In the genomic region with DNA sequence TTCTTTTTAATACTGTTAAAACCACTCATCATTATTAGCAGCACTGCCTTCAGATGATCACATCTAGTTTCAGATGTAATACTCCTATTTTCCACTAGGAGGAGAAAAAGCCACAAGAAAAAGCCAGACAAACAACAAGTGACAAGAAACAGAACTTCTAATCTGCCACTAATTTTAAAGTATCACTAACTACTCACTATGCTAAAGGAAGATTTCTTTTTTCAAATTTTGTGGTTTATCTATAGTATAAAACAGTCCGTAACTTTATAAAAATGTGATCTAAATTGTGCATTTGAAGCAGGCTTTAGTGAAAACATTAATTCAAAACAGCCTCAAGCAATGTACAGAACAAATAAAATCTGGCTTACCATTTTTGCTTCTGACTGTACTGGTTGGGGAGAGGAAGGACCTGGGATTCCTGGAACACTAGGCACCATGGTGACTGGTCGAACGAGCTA, we compare ENCODE assay signal across 8 cellular contexts. TPM values are rescaled to one million over a fixed set of nuclear protein-coding genes. Genes with fewer than 3 reads are reported as not detected.
DNase-seq lines count a peak whose midpoint lies in the region; ATAC-seq, FAIRE-seq and TF ChIP-seq lines count a peak whose summit lies in the region.

No MANE protein-coding gene starts in this region.

- no peak overlapping the region for H3K18ac ChIP-seq in mesendoderm (ENCODE audit: low read length)

- H3K79me1 ChIP-seq in mesendoderm (ENCODE audit: low read length): no peaks in the 10 kb centered on the region

- peaks cover 19% of the 10 kb centered on the region for H3K36me3 Mint-ChIP-seq in activated naive CD4-positive, alpha-beta T cell treated with anti-CD3 and anti-CD28 coated beads for 36 hours (ENCODE audit: low read depth)

- no peak overlapping the region for H2AK5ac ChIP-seq in mesendoderm (ENCODE audit: low read length)

- H3K9me3 ChIP-seq in A549 (no peaks in the 10 kb centered on the region), Panc1 (ENCODE audit: control insufficient read depth, insufficient read depth, low read depth, low read length) (no peaks in the 10 kb centered on the region)

- in situ Hi-C loops in Panc1 (cut with HindIII; ENCODE audit: low pct_unique_long_range_greater_than_20kb, low sequenced_read_pairs): no loop called here

- H3K23ac ChIP-seq in mesendoderm (ENCODE audit: low read length): no peak overlapping the region

- H3K27ac ChIP-seq in A549 (no peak overlapping the region), Panc1 (ENCODE audit: low read length) (no peak overlapping the region), mesendoderm (ENCODE audit: low read depth, low read length) (no peak overlapping the region)

- H3K4me1 ChIP-seq in A549 (peaks cover 4% of the 10 kb centered on the region; the same call in 1 of the 3 replicates), Panc1 (ENCODE audit: control insufficient read depth, insufficient read depth, low read length) (no peaks in the 10 kb centered on the region; the same call in 1 of the 2 replicates), mesendoderm (ENCODE audit: control insufficient read depth, low read depth, low read length) (no peaks in the 10 kb centered on the region)

- H3K9ac ChIP-seq in mesendoderm (ENCODE audit: low read length): no peak overlapping the region

- H3K36me3 ChIP-seq in Panc1 (ENCODE audit: control insufficient read depth, insufficient read depth, low read length): peaks cover 38% of the 10 kb centered on the region
- no peaks in the 10 kb centered on the region for H3K36me3 ChIP-seq in mesendoderm (ENCODE audit: control insufficient read depth, insufficient read depth, low read length)

- no peak overlapping the region for H4K8ac ChIP-seq in mesendoderm (ENCODE audit: low read depth, low read length)

- H3K27me3 ChIP-seq in Panc1 (ENCODE audit: control insufficient read depth, insufficient read depth, low read length): no peaks in the 10 kb centered on the region
- no peaks in the 10 kb centered on the region for H3K27me3 ChIP-seq in mesendoderm (ENCODE audit: insufficient read depth, low read length, poor library complexity)

- POLR2A ChIA-PET in A549 (lab: Yijun Ruan, JAX) (no interaction called here), Panc1 (lab: Charles Lee) (no interaction called here)

- no peak overlapping the region for H3K4me3 ChIP-seq in A549
- no peak overlapping the region for H3K4me3 ChIP-seq in Panc1 (ENCODE audit: low read depth in 2 of 2, low read length in 2 of 2)
- H3K4me3 ChIP-seq in mesendoderm (ENCODE audit: low read length): no peak overlapping the region

- peak; percentile 52 to 63; a peak in 4 of 5 replicates for TF ChIP-seq RAD21 in A549 (conservative IDR thresholded peaks at IDR 0.05 in 1 of 2, IDR thresholded peaks at IDR 0.05 in 1 of 2)

- no peak overlapping the region for H3K4me3 Mint-ChIP-seq in activated naive CD4-positive, alpha-beta T cell treated with anti-CD3 and anti-CD28 coated beads for 36 hours

- BruUV-seq in Panc1 (replicated peaks; lab: Mats Ljungman, UMichigan): no TSS peak

- DNase-seq in A549 (ENCODE audit: low read depth in 1 of 2, low spot score in 1 of 2): peak; percentile 16 to 56
- DNase-seq in GM10266 (ENCODE audit: extremely low spot score): peak; percentile 55
- DNase-seq in Panc1 (ENCODE audit: low read depth, low spot score): peak; percentile 22
- peak; percentile 73 for DNase-seq in dermis blood vessel endothelial cell
- DNase-seq in mesendoderm: peak; percentile 64
- DNase-seq in activated naive CD4-positive, alpha-beta T cell treated with anti-CD3 and anti-CD28 coated beads for 36 hours: no peak

- CTCF ChIA-PET in A549 (lab: Yijun Ruan, JAX): interaction anchor here (0.6 to 1.8 kb wide), 9 partner anchors 13 to 80 kb away, joined by 3 to 8 read pairs (median 3); no protein-coding TSS in a partner anchor
- CTCF ChIA-PET in Panc1 (lab: Charles Lee): interaction anchor here (0.6 kb wide), 1 partner anchor 106 kb away, joined by 3 read pairs; a partner anchor contains a TSS
- CTCF ChIA-PET in activated naive CD4-positive, alpha-beta T cell treated with anti-CD3 and anti-CD28 coated beads for 36 hours (lab: Charles Lee): interaction anchor here (0.6 to 1.7 kb wide), 9 partner anchors 10 to 171 kb away, joined by 3 to 7 read pairs (median 3); no protein-coding TSS in a partner anchor

- no peak overlapping the region for H2BK5ac ChIP-seq in mesendoderm (ENCODE audit: low read length)

- intact Hi-C loops in Panc1 (cut with micrococcal nuclease; ENCODE audit: unreplicated experiment): no loop called here
- intact Hi-C loops in activated naive CD4-positive, alpha-beta T cell treated with anti-CD3 and anti-CD28 coated beads for 36 hours (cut with micrococcal nuclease): loop anchor here (1.0 kb wide), 4 partner anchors 57 to 218 kb away; a partner anchor contains a TSS

- TF ChIP-seq EP300 in A549 (IDR thresholded peaks at IDR 0.05): no peak

- FAIRE-seq in A549 (lab: Jason Lieb, UNC): no peak

- TF ChIP-seq CTCF in A549 (IDR thresholded peaks at IDR 0.05): peak; percentile 61
- peak; percentile 50 for TF ChIP-seq CTCF in GM10266 (IDR thresholded peaks at IDR 0.05; ENCODE audit: control insufficient read depth, insufficient read depth, low read depth, missing control alignments)
- peak; percentile 72; the same call in 1 of the 2 replicates for TF ChIP-seq CTCF in Panc1 (IDR thresholded peaks at IDR 0.05)

- no peak overlapping the region for H3K56ac ChIP-seq in mesendoderm (ENCODE audit: low read length)

- H2BK120ac ChIP-seq in mesendoderm (ENCODE audit: low read depth, low read length): no peak overlapping the region

- H3K4me1 Mint-ChIP-seq in activated naive CD4-positive, alpha-beta T cell treated with anti-CD3 and anti-CD28 coated beads for 36 hours (ENCODE audit: low read depth): peaks cover 3% of the 10 kb centered on the region

- no peak for TF ChIP-seq POLR2A in A549 (IDR thresholded peaks at IDR 0.05; ENCODE audit: low read length)

- no peak overlapping the region for H4K5ac ChIP-seq in mesendoderm (ENCODE audit: low read length)

- H3K4ac ChIP-seq in mesendoderm (ENCODE audit: low read depth, low read length): no peak overlapping the region

- no peak overlapping the region for H3K4me2 ChIP-seq in A549
- H3K4me2 ChIP-seq in mesendoderm (ENCODE audit: low read length): no peak overlapping the region

- ATAC-seq in A549 (peak in 1 of 2 experiments; percentile 79; a peak in 3 of 6 replicates), HG03432 (IDR thresholded peaks at IDR 0.05; ENCODE audit: unreplicated experiment) (peak; percentile 70), Panc1 (peak; percentile 83), GM19397 (IDR thresholded peaks at IDR 0.05; ENCODE audit: unreplicated experiment) (no peak)

- WGBS in A549 (ENCODE audit: missing lambda C conversion rate): 60% methylated on average over 3 of the region's 3 CpGs
- no CpG with 5 or more reads among the region's 3 CpGs for WGBS in mesendoderm (ENCODE audit: extremely low coverage, insufficient coverage, low lambda C conversion rate)

- H3K27ac Mint-ChIP-seq in activated naive CD4-positive, alpha-beta T cell treated with anti-CD3 and anti-CD28 coated beads for 36 hours: no peak overlapping the region

- no peaks in the 10 kb centered on the region for H3K27me3 Mint-ChIP-seq in activated naive CD4-positive, alpha-beta T cell treated with anti-CD3 and anti-CD28 coated beads for 36 hours (ENCODE audit: low read depth)

- no peaks in the 10 kb centered on the region for H3K79me2 ChIP-seq in mesendoderm (ENCODE audit: control insufficient read depth, insufficient read depth, low read length)

- H2BK15ac ChIP-seq in mesendoderm (replicated peaks; ENCODE audit: low read depth): no peak overlapping the region

- no peaks in the 10 kb centered on the region for H3K9me3 Mint-ChIP-seq in activated naive CD4-positive, alpha-beta T cell treated with anti-CD3 and anti-CD28 coated beads for 36 hours

TF ChIP-seq in A549, 52 proteins besides CTCF, POLR2A, EP300 and RAD21:
- TF ChIP-seq SMC3 (IDR thresholded peaks at IDR 0.05) (peak; percentile 29; the same call in 2 of the 3 replicates), RARB (CRISPR knock-in tag; IDR thresholded peaks at IDR 0.05) (no peak)
- TF ChIP-seq, protein P1, sequence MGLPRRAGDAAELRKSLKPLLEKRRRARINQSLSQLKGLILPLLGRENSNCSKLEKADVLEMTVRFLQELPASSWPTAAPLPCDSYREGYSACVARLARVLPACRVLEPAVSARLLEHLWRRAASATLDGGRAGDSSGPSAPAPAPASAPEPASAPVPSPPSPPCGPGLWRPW (IDR thresholded peaks at IDR 0.05): no peak

RNA-seq across cellular contexts. Expression of a gene that starts 56.8 kb away (rescaled TPM):
- polyA plus RNA-seq in A549 (2011; rRNA removed) (67.4 and 74.2 TPM in 2 replicates), A549 (2017; fragmentation: RNase III; extraction: RNeasy Plus Mini Kit Qiagen cat#74134 plus additional on column Dnase treatment) (15.5 to 18.9 TPM (median 18.8 TPM) in 3 replicates)
- polyA plus RNA-seq in A549 (2012; cell fraction: cytosol; rRNA removed): 13.3 and 16.4 TPM in 2 replicates
- 7.8 and 8.3 TPM in 2 replicates for polyA plus RNA-seq in A549 (2012; cell fraction: nucleus; rRNA removed)
- 115 and 139 TPM in 2 replicates for polyA minus RNA-seq in A549 (2011; rRNA and poly(A)+ RNA removed)
- total RNA-seq in Panc1 (2021; ENCODE audit: unreplicated experiment) (61.8 TPM), dermis blood vessel endothelial cell (56.8 and 66.5 TPM in 2 replicates)
- 21.8 TPM for polyA plus RNA-seq in Panc1 (2012; ENCODE audit: insufficient read length)
- 24.7 TPM for polyA plus RNA-seq in mesendoderm (2013, experiment 1 of 2)
- polyA plus RNA-seq in mesendoderm (2013, experiment 2 of 2): 25.9 TPM
- total RNA-seq in activated naive CD4-positive, alpha-beta T cell treated with anti-CD3 and anti-CD28 coated beads for 36 hours: 10 to 100 TPM; 48.0 to 53.3 TPM
